In genomic region chr13:67281476-67281875, GRCh38 we compare ENCODE assay signal across 35 cellular contexts.
"Had no signal": no experiment of that assay in that cellular context is flagged by ENCODE, and none has a peak within 500 bp of the region (broad histone marks: within the 10 kb centered on the region; RNA-seq: fewer than 3 reads in every experiment).

No MANE protein-coding gene starts in this region.

- ATAC-seq: effector memory CD8-positive, alpha-beta T cell; gastroesophageal sphincter; left colon; stimulated activated naive B cell treated with anti-CD40 and anti-IgM and Interleukin-4, amounts not matched to agents 10 μg/mL and 1 μg/mL and 100 μg/mL, for 72 hours had no signal

- H3K27me3 ChIP-seq: ascending aorta, cardiac muscle cell, colonic mucosa, dorsolateral prefrontal cortex, gastroesophageal sphincter, ovary, sigmoid colon, stomach, thyroid gland, upper lobe of left lung, vagina had no signal

- H3K4me3 Mint-ChIP-seq: activated CD4-positive, alpha-beta memory T cell treated with anti-CD3 and anti-CD28 coated beads, Interleukin-2, amount 10 ng/mL, durations not matched to agents 7 days and 5 days; activated CD4-positive, alpha-beta T cell treated with anti-CD3 and anti-CD28 coated beads, Interleukin-2, amount 10 ng/mL, durations not matched to agents 7 days and 5 days; activated naive CD4-positive, alpha-beta T cell treated with anti-CD3 and anti-CD28 coated beads, Interleukin-2, amount 10 ng/mL, durations not matched to agents 7 days and 5 days; activated naive CD8-positive, alpha-beta T cell treated with anti-CD3 and anti-CD28 coated beads, Interleukin-2, amount 10 ng/mL, durations not matched to agents 7 days and 5 days; activated T-cell treated with anti-CD3 and anti-CD28 coated beads, Interleukin-2, amount 50 U/mL, for 24 hours; effector memory CD8-positive, alpha-beta T cell; immature natural killer cell; nephron; stimulated activated naive B cell treated with anti-CD40 and anti-IgM and Interleukin-4, amounts not matched to agents 10 μg/mL and 1 μg/mL and 100 μg/mL, for 72 hours had no signal

- H3K9me3 ChIP-seq: ascending aorta, colonic mucosa, gastroesophageal sphincter, ovary, prostate gland, sigmoid colon, stomach, thyroid gland, upper lobe of left lung, vagina had no signal

- H3K4me1 Mint-ChIP-seq: activated CD4-positive, alpha-beta memory T cell treated with anti-CD3 and anti-CD28 coated beads, Interleukin-2, amount 10 ng/mL, durations not matched to agents 7 days and 5 days; activated CD4-positive, alpha-beta T cell treated with anti-CD3 and anti-CD28 coated beads, Interleukin-2, amount 10 ng/mL, durations not matched to agents 7 days and 5 days; activated naive CD4-positive, alpha-beta T cell treated with anti-CD3 and anti-CD28 coated beads, Interleukin-2, amount 10 ng/mL, durations not matched to agents 7 days and 5 days; activated naive CD8-positive, alpha-beta T cell treated with anti-CD3 and anti-CD28 coated beads, Interleukin-2, amount 10 ng/mL, durations not matched to agents 7 days and 5 days; immature natural killer cell; stimulated activated naive B cell treated with anti-CD40 and anti-IgM and Interleukin-4, amounts not matched to agents 10 μg/mL and 1 μg/mL and 100 μg/mL, for 72 hours had no signal

- H3K4me3 ChIP-seq: ascending aorta, cardiac muscle cell, colonic mucosa, dorsolateral prefrontal cortex, gastroesophageal sphincter, ovary, prostate gland, sigmoid colon, smooth muscle cell, stomach, thyroid gland, upper lobe of left lung, vagina had no signal

- DNase-seq: activated CD4-positive, alpha-beta memory T cell treated with anti-CD3 and anti-CD28 coated beads, Interleukin-2, amount 10 ng/mL, durations not matched to agents 7 days and 5 days; activated CD4-positive, alpha-beta T cell treated with anti-CD3 and anti-CD28 coated beads for 1 hour; activated CD4-positive, alpha-beta T cell treated with anti-CD3 and anti-CD28 coated beads, Interleukin-2, amount 10 ng/mL, durations not matched to agents 7 days and 5 days; activated CD8-positive, alpha-beta memory T cell treated with anti-CD3 and anti-CD28 coated beads, Interleukin-2, amount 50 U/mL, for 48 hours; activated gamma-delta T cell; activated naive CD4-positive, alpha-beta T cell treated with anti-CD3 and anti-CD28 coated beads, Interleukin-2, amount 10 ng/mL, durations not matched to agents 7 days and 5 days; activated naive CD8-positive, alpha-beta T cell treated with anti-CD3 and anti-CD28 coated beads, Interleukin-2, amount 10 ng/mL, durations not matched to agents 7 days and 5 days; activated T-cell treated with anti-CD3 and anti-CD28 coated beads, Interleukin-2, amount 50 U/mL, for 24 hours; cerebellar nuclear complex; colonic mucosa; effector memory CD8-positive, alpha-beta T cell; head of caudate nucleus; hippocampal formation; immature natural killer cell; kidney; left colon; mammary epithelial cell; ovary; retina; sigmoid colon; stimulated activated CD4-positive, alpha-beta T cell treated with anti-CD3 and anti-CD28 coated beads, Interleukin-2, amount 100 ng/mL, for 24 hours; stimulated activated naive B cell treated with anti-CD40 and anti-IgM and Interleukin-4, amounts not matched to agents 10 μg/mL and 1 μg/mL and 100 μg/mL, for 72 hours; stomach; T1000; thyroid gland; upper lobe of left lung had no signal

- H3K9me3 Mint-ChIP-seq: activated CD4-positive, alpha-beta memory T cell treated with anti-CD3 and anti-CD28 coated beads, Interleukin-2, amount 10 ng/mL, durations not matched to agents 7 days and 5 days; activated CD4-positive, alpha-beta T cell treated with anti-CD3 and anti-CD28 coated beads, Interleukin-2, amount 10 ng/mL, durations not matched to agents 7 days and 5 days; activated naive CD4-positive, alpha-beta T cell treated with anti-CD3 and anti-CD28 coated beads, Interleukin-2, amount 10 ng/mL, durations not matched to agents 7 days and 5 days; activated naive CD8-positive, alpha-beta T cell treated with anti-CD3 and anti-CD28 coated beads, Interleukin-2, amount 10 ng/mL, durations not matched to agents 7 days and 5 days; activated T-cell treated with anti-CD3 and anti-CD28 coated beads, Interleukin-2, amount 50 U/mL, for 24 hours; stimulated activated naive B cell treated with anti-CD40 and anti-IgM and Interleukin-4, amounts not matched to agents 10 μg/mL and 1 μg/mL and 100 μg/mL, for 72 hours had no signal

- H3K4me2 ChIP-seq: smooth muscle cell had no signal

- H3K4me1 ChIP-seq: ascending aorta, colonic mucosa, gastroesophageal sphincter, prostate gland, sigmoid colon, stomach, thyroid gland, upper lobe of left lung, vagina had no signal

- H3K27ac Mint-ChIP-seq: activated CD4-positive, alpha-beta memory T cell treated with anti-CD3 and anti-CD28 coated beads, Interleukin-2, amount 10 ng/mL, durations not matched to agents 7 days and 5 days; activated CD4-positive, alpha-beta T cell treated with anti-CD3 and anti-CD28 coated beads, Interleukin-2, amount 10 ng/mL, durations not matched to agents 7 days and 5 days; activated naive CD4-positive, alpha-beta T cell treated with anti-CD3 and anti-CD28 coated beads, Interleukin-2, amount 10 ng/mL, durations not matched to agents 7 days and 5 days; activated naive CD8-positive, alpha-beta T cell treated with anti-CD3 and anti-CD28 coated beads, Interleukin-2, amount 10 ng/mL, durations not matched to agents 7 days and 5 days; activated T-cell treated with anti-CD3 and anti-CD28 coated beads, Interleukin-2, amount 50 U/mL, for 24 hours; effector memory CD8-positive, alpha-beta T cell; immature natural killer cell; nephron; stimulated activated naive B cell treated with anti-CD40 and anti-IgM and Interleukin-4, amounts not matched to agents 10 μg/mL and 1 μg/mL and 100 μg/mL, for 72 hours had no signal

- H3K36me3 Mint-ChIP-seq: activated naive CD4-positive, alpha-beta T cell treated with anti-CD3 and anti-CD28 coated beads, Interleukin-2, amount 10 ng/mL, durations not matched to agents 7 days and 5 days; activated naive CD8-positive, alpha-beta T cell treated with anti-CD3 and anti-CD28 coated beads, Interleukin-2, amount 10 ng/mL, durations not matched to agents 7 days and 5 days; brain; immature natural killer cell; stimulated activated naive B cell treated with anti-CD40 and anti-IgM and Interleukin-4, amounts not matched to agents 10 μg/mL and 1 μg/mL and 100 μg/mL, for 72 hours had no signal

- H3K27me3 Mint-ChIP-seq: activated CD4-positive, alpha-beta memory T cell treated with anti-CD3 and anti-CD28 coated beads, Interleukin-2, amount 10 ng/mL, durations not matched to agents 7 days and 5 days; activated CD4-positive, alpha-beta T cell treated with anti-CD3 and anti-CD28 coated beads, Interleukin-2, amount 10 ng/mL, durations not matched to agents 7 days and 5 days; activated naive CD4-positive, alpha-beta T cell treated with anti-CD3 and anti-CD28 coated beads, Interleukin-2, amount 10 ng/mL, durations not matched to agents 7 days and 5 days; activated naive CD8-positive, alpha-beta T cell treated with anti-CD3 and anti-CD28 coated beads, Interleukin-2, amount 10 ng/mL, durations not matched to agents 7 days and 5 days; activated T-cell treated with anti-CD3 and anti-CD28 coated beads, Interleukin-2, amount 50 U/mL, for 24 hours; effector memory CD8-positive, alpha-beta T cell; stimulated activated naive B cell treated with anti-CD40 and anti-IgM and Interleukin-4, amounts not matched to agents 10 μg/mL and 1 μg/mL and 100 μg/mL, for 72 hours had no signal

- H3K36me3 ChIP-seq: ascending aorta, cardiac muscle cell, colonic mucosa, gastroesophageal sphincter, ovary, prostate gland, sigmoid colon, stomach, thyroid gland, upper lobe of left lung, vagina had no signal
